ENCODE assay signal across 6 cellular contexts in genomic region chr1:228109962-228110488, GRCh38. TPM values are rescaled to one million over a fixed set of nuclear protein-coding genes. Genes with fewer than 3 reads are reported as not detected.
DNase-seq lines count a peak whose midpoint lies in the region; ATAC-seq and TF ChIP-seq lines count a peak whose summit lies in the region.

No MANE protein-coding gene starts in this region.

- no peaks in the 10 kb centered on the region for H3K27me3 Mint-ChIP-seq in CD8-positive, alpha-beta T cell (ENCODE audit: low read depth)

- H3K4me3 Mint-ChIP-seq in CD8-positive, alpha-beta T cell, result peak overlapping the region; percentile 95

- intact Hi-C loops in CD8-positive, alpha-beta T cell (cut with DNase I, micrococcal nuclease), result loop anchor here (1.0 to 10.0 kb wide), 11 partner anchors 21 to 1235 kb away; partner anchors contain the start of genes ARF1 (in 2 of the 2), GUK1 (in 2 of the 2), TRIM11 (in 2 of the 2) and CCSAP (in 1 of the 2)

- CTCF ChIA-PET in CD8-positive, alpha-beta T cell (lab: Charles Lee), result interaction anchor here (1.0 to 1.5 kb wide), 3 partner anchors 21 to 56 kb away, joined by 3 to 5 read pairs (median 4); partner anchors contain the start of gene IBA57

- peak overlapping the region; percentile 96 for H3K27ac Mint-ChIP-seq in CD8-positive, alpha-beta T cell

- H3K4me1 Mint-ChIP-seq in CD8-positive, alpha-beta T cell (ENCODE audit: low read depth), result peaks cover 23% of the 10 kb centered on the region

- H3K9me3 ChIP-seq in CD8-positive, alpha-beta T cell (ENCODE audit: low read length), result no peaks in the 10 kb centered on the region

- no peak for TF ChIP-seq CTCF in CD8-positive, alpha-beta T cell (IDR thresholded peaks at IDR 0.05)
- TF ChIP-seq CTCF in NB4 (IDR thresholded peaks at IDR 0.05; ENCODE audit: low read depth, low read length) (no peak), fibroblast of the aortic adventitia (IDR thresholded peaks at IDR 0.05; ENCODE audit: insufficient read depth, low read length) (no peak)

- H3K4me3 ChIP-seq in CD8-positive, alpha-beta T cell (ENCODE audit: low read depth, low read length), result peak overlapping the region; percentile 93
- H3K4me3 ChIP-seq in NB4 (ENCODE audit: low read depth, low read length) (peak overlapping the region; percentile 95), fibroblast of the aortic adventitia (ENCODE audit: low read depth, low read length) (peak overlapping the region; percentile 98)

- peaks cover 24% of the 10 kb centered on the region for H3K36me3 Mint-ChIP-seq in CD8-positive, alpha-beta T cell

- H3K27me3 ChIP-seq in CD8-positive, alpha-beta T cell (ENCODE audit: insufficient read depth, low read length), result no peaks in the 10 kb centered on the region

- peak overlapping the region; percentile 94 for H3K27ac ChIP-seq in CD8-positive, alpha-beta T cell (ENCODE audit: low read depth, low read length)
- peak overlapping the region; percentile 89 for H3K27ac ChIP-seq in substantia nigra (ENCODE audit: low read depth, low read length, poor library complexity, severe bottlenecking)

- TF ChIP-seq POLR2A in NB4 (IDR thresholded peaks at IDR 0.05; ENCODE audit: extremely low read depth, insufficient read length), result no peak

- no peak for DNase-seq in CD8-positive, alpha-beta T cell
- DNase-seq in NB4 (ENCODE audit: low read depth) (no peak), fibroblast of the aortic adventitia (ENCODE audit: low read depth) (no peak), substantia nigra (lab: John Stamatoyannopoulos, UW) (no peak), NOMO-1 (lab: John Stamatoyannopoulos, UW; ENCODE audit: unreplicated experiment in 2 of 2) (no peak)
- DNase-seq in stimulated activated naive CD4-positive, alpha-beta T cell treated with Interleukin-2 at 50 U/mL for 16 hours (lab: John Stamatoyannopoulos, UW), result no peak

- H3K36me3 ChIP-seq in CD8-positive, alpha-beta T cell (ENCODE audit: insufficient read depth, low read length), result no peaks in the 10 kb centered on the region

- no peak for ATAC-seq in CD8-positive, alpha-beta T cell

- POLR2A ChIA-PET in CD8-positive, alpha-beta T cell (lab: Charles Lee), result interaction anchor here (0.7 to 3.4 kb wide), 6 partner anchors 20 to 296 kb away, joined by 3 to 19 read pairs (median 5); partner anchors contain the start of genes ARF1, GUK1, IBA57 and TRIM11

- H3K9me3 Mint-ChIP-seq in CD8-positive, alpha-beta T cell, result no peaks in the 10 kb centered on the region

- peaks cover 21% of the 10 kb centered on the region for H3K4me1 ChIP-seq in CD8-positive, alpha-beta T cell (ENCODE audit: insufficient read depth, low read length)

RNA-seq across cellular contexts. Expression of gene MRPL55, which starts 0.9 kb away (rescaled TPM):
- total RNA-seq in CD8-positive, alpha-beta T cell, result 10 to 100 TPM; 90.2 to 90.7 TPM
- 32.5 and 74.1 TPM in 2 replicates for total RNA-seq in fibroblast of the aortic adventitia (ENCODE audit: low replicate concordance)

RNA-seq across cellular contexts. Expression of gene C1orf35, which starts 6.9 kb away (rescaled TPM):
- total RNA-seq in CD8-positive, alpha-beta T cell, result 10 to 100 TPM; 28.4 to 30.2 TPM
- 5.9 and 21.8 TPM in 2 replicates for total RNA-seq in fibroblast of the aortic adventitia (ENCODE audit: low replicate concordance)

RNA-seq across cellular contexts. Expression of gene ARF1, which starts 27.5 kb away (rescaled TPM):
- 100 to 1,000 TPM; 375 to 381 TPM for total RNA-seq in CD8-positive, alpha-beta T cell
- total RNA-seq in fibroblast of the aortic adventitia (ENCODE audit: low replicate concordance), result 58.0 and 246 TPM in 2 replicates

RNA-seq across cellular contexts. Expression of gene GUK1, which starts 30.1 kb away (rescaled TPM):
- 100 to 1,000 TPM; 548 to 551 TPM for total RNA-seq in CD8-positive, alpha-beta T cell
- 171 and 217 TPM in 2 replicates for total RNA-seq in fibroblast of the aortic adventitia (ENCODE audit: low replicate concordance)

RNA-seq across cellular contexts. Expression of gene GJC2, which starts 39.7 kb away (rescaled TPM):
- 1 to 10 TPM; 5.9 to 8.2 TPM for total RNA-seq in CD8-positive, alpha-beta T cell
- 2.0 and 2.6 TPM in 2 replicates for total RNA-seq in fibroblast of the aortic adventitia (ENCODE audit: low replicate concordance)
